1 cellular context compared by ENCODE assay signal in genomic region chr19:39539519-39540332, GRCh38.
TF ChIP-seq lines count a peak whose summit lies in the region.

EID2 (minus strand) TSS chr19:39540161; CDS start chr19:39540079, 82 bp downstream.

TF ChIP-seq in K562, 482 proteins besides CTCF, POLR2A, EP300 and RAD21 (continued from another document and continues in another):
- TF ChIP-seq, protein P1, sequence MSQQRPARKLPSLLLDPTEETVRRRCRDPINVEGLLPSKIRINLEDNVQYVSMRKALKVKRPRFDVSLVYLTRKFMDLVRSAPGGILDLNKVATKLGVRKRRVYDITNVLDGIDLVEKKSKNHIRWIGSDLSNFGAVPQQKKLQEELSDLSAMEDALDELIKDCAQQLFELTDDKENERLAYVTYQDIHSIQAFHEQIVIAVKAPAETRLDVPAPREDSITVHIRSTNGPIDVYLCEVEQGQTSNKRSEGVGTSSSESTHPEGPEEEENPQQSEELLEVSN (IDR thresholded peaks at IDR 0.05; ENCODE audit: borderline replicate concordance in 1 of 2, extremely low read depth in 1 of 2, insufficient read depth in 1 of 2, insufficient read length in 1 of 2, low read depth in 1 of 2, low read length in 1 of 2, poor library complexity in 1 of 2, severe bottlenecking in 1 of 2): peak; percentile 67 to 68
- peak; percentile 68 for TF ChIP-seq SP1 (CRISPR knock-in tag; IDR thresholded peaks at IDR 0.05)
- peak; percentile 94; the same call in 1 of the 2 replicates for TF ChIP-seq PHF8 (IDR thresholded peaks at IDR 0.05; ENCODE audit: borderline replicate concordance, low read length)
- peak; percentile 69 to 90; a peak in 2 of 4 replicates for TF ChIP-seq UBTF (IDR thresholded peaks at IDR 0.05; ENCODE audit: borderline replicate concordance in 1 of 2, low read depth in 2 of 2, low read length in 2 of 2)
- TF ChIP-seq ARID4B (CRISPR knock-in tag; IDR thresholded peaks at IDR 0.05): no peak
- no peak for TF ChIP-seq NUFIP1 (IDR thresholded peaks at IDR 0.05; ENCODE audit: partially characterized antibody)
- peak; percentile 74 for TF ChIP-seq ZNF24 (IDR thresholded peaks at IDR 0.05)
- no peak for TF ChIP-seq SMARCE1 (IDR thresholded peaks at IDR 0.05)
- peak; percentile 90 for TF ChIP-seq CXXC5 (CRISPR knock-in tag; IDR thresholded peaks at IDR 0.05)
- TF ChIP-seq ATF1 (CRISPR knock-in tag; IDR thresholded peaks at IDR 0.05): no peak
- peak; percentile 68 for TF ChIP-seq ATF1 (tag; IDR thresholded peaks at IDR 0.05)
- no peak for TF ChIP-seq HSF4 (CRISPR knock-in tag; IDR thresholded peaks at IDR 0.05; ENCODE audit: borderline replicate concordance)
- peak; percentile 73; the same call in 1 of the 2 replicates for TF ChIP-seq ESRRA (IDR thresholded peaks at IDR 0.05; ENCODE audit: borderline replicate concordance, low read depth)
- 0 out of 2 replicates have a peak, but pooled peaks have one; percentile 36 for TF ChIP-seq CAMTA2 (CRISPR knock-in tag; conservative IDR thresholded peaks at IDR 0.05)
- no peak for TF ChIP-seq HIVEP1 (CRISPR knock-in tag; IDR thresholded peaks at IDR 0.05)
- TF ChIP-seq TBL1XR1 (IDR thresholded peaks at IDR 0.05; ENCODE audit: low read length in 2 of 2): peak in 1 of 2 experiments; percentile 43; a peak in 1 of 4 replicates
- peak; percentile 74 for TF ChIP-seq ATF7 (IDR thresholded peaks at IDR 0.05)
- TF ChIP-seq, protein P2, sequence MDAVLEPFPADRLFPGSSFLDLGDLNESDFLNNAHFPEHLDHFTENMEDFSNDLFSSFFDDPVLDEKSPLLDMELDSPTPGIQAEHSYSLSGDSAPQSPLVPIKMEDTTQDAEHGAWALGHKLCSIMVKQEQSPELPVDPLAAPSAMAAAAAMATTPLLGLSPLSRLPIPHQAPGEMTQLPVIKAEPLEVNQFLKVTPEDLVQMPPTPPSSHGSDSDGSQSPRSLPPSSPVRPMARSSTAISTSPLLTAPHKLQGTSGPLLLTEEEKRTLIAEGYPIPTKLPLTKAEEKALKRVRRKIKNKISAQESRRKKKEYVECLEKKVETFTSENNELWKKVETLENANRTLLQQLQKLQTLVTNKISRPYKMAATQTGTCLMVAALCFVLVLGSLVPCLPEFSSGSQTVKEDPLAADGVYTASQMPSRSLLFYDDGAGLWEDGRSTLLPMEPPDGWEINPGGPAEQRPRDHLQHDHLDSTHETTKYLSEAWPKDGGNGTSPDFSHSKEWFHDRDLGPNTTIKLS (IDR thresholded peaks at IDR 0.05; ENCODE audit: borderline replicate concordance, low read depth): peak; percentile 45; the same call in 1 of the 2 replicates
- no peak for TF ChIP-seq GTF2A2 (tag; IDR thresholded peaks at IDR 0.05)
- TF ChIP-seq EGR1 (conservative IDR thresholded peaks at IDR 0.05): peak; percentile 94
- peak; percentile 92 for TF ChIP-seq MEIS2 (IDR thresholded peaks at IDR 0.05; ENCODE audit: partially characterized antibody)
- no peak for TF ChIP-seq E2F3 (CRISPR knock-in tag; IDR thresholded peaks at IDR 0.05)
- TF ChIP-seq, protein P3, sequence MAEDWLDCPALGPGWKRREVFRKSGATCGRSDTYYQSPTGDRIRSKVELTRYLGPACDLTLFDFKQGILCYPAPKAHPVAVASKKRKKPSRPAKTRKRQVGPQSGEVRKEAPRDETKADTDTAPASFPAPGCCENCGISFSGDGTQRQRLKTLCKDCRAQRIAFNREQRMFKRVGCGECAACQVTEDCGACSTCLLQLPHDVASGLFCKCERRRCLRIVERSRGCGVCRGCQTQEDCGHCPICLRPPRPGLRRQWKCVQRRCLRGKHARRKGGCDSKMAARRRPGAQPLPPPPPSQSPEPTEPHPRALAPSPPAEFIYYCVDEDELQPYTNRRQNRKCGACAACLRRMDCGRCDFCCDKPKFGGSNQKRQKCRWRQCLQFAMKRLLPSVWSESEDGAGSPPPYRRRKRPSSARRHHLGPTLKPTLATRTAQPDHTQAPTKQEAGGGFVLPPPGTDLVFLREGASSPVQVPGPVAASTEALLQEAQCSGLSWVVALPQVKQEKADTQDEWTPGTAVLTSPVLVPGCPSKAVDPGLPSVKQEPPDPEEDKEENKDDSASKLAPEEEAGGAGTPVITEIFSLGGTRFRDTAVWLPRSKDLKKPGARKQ (CRISPR knock-in tag; IDR thresholded peaks at IDR 0.05): no peak
- peak in 1 of 2 experiments; percentile 74; a peak in 1 of 4 replicates for TF ChIP-seq MLX (CRISPR knock-in tag; conservative IDR thresholded peaks at IDR 0.05)
- 0 out of 2 replicates have a peak, but pooled peaks have one; percentile 58 for TF ChIP-seq KDM2B (CRISPR knock-in tag; IDR thresholded peaks at IDR 0.05)
- TF ChIP-seq JUND (IDR thresholded peaks at IDR 0.05; ENCODE audit: borderline replicate concordance, low read depth, low read length): peak; percentile 53; the same call in 1 of the 2 replicates
- TF ChIP-seq JUND (tag; IDR thresholded peaks at IDR 0.05; ENCODE audit: borderline replicate concordance, low read depth, low read length): no peak; the same call in 2 of the 3 replicates
- TF ChIP-seq, protein P4, sequence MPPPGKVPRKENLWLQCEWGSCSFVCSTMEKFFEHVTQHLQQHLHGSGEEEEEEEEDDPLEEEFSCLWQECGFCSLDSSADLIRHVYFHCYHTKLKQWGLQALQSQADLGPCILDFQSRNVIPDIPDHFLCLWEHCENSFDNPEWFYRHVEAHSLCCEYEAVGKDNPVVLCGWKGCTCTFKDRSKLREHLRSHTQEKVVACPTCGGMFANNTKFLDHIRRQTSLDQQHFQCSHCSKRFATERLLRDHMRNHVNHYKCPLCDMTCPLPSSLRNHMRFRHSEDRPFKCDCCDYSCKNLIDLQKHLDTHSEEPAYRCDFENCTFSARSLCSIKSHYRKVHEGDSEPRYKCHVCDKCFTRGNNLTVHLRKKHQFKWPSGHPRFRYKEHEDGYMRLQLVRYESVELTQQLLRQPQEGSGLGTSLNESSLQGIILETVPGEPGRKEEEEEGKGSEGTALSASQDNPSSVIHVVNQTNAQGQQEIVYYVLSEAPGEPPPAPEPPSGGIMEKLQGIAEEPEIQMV (tag; conservative IDR thresholded peaks at IDR 0.05; ENCODE audit: low read depth): no peak
- no peak for TF ChIP-seq ZC3H8 (IDR thresholded peaks at IDR 0.05)
- TF ChIP-seq CTCFL (IDR thresholded peaks at IDR 0.05; ENCODE audit: borderline replicate concordance, insufficient read depth, low read depth, low read length, poor library complexity, severe bottlenecking): peak; percentile 69
- peak; percentile 39; the same call in 1 of the 2 replicates for TF ChIP-seq TFAP4 (CRISPR knock-in tag; IDR thresholded peaks at IDR 0.05; ENCODE audit: borderline replicate concordance)
- TF ChIP-seq ASH1L (IDR thresholded peaks at IDR 0.05; ENCODE audit: borderline replicate concordance, low read depth, partially characterized antibody): no peak
- TF ChIP-seq MNT (conservative IDR thresholded peaks at IDR 0.05): peak in 1 of 2 experiments; percentile 59; a peak in 1 of 4 replicates
- TF ChIP-seq SMC3 (conservative IDR thresholded peaks at IDR 0.05; ENCODE audit: insufficient read depth, low read depth, low read length): peak; percentile 54
- TF ChIP-seq HCFC1 (IDR thresholded peaks at IDR 0.05; ENCODE audit: low read depth, low read length): peak; percentile 18; the same call in 1 of the 2 replicates
- peak; percentile 31; the same call in 1 of the 2 replicates for TF ChIP-seq PML (IDR thresholded peaks at IDR 0.05; ENCODE audit: low read length)
- peak in 1 of 2 experiments; percentile 80; a peak in 2 of 4 replicates for TF ChIP-seq ZNF639 (CRISPR knock-in tag; conservative IDR thresholded peaks at IDR 0.05 in 1 of 2, IDR thresholded peaks at IDR 0.05 in 1 of 2)
- TF ChIP-seq CREB1 (IDR thresholded peaks at IDR 0.05): 0 out of 2 replicates have a peak, but pooled peaks have one; percentile 39
- TF ChIP-seq CREB1 (CRISPR knock-in tag; IDR thresholded peaks at IDR 0.05): no peak
- peak; percentile 91 for TF ChIP-seq POLR2G (IDR thresholded peaks at IDR 0.05; ENCODE audit: low read depth, low read length)
- no peak for TF ChIP-seq ZNF561 (CRISPR knock-in tag; conservative IDR thresholded peaks at IDR 0.05)
